In genomic region chr6:43748765-43749164, GRCh38 we compare ENCODE assay signal across 20 cellular contexts. TPM values are rescaled to one million over a fixed set of nuclear protein-coding genes. Genes with fewer than 3 reads are reported as not detected.
A peak's percentile ranks its signal among the peaks of the same experiment; 100 is the strongest.
DNase-seq lines count a peak whose midpoint lies in the region; ATAC-seq, FAIRE-seq and TF ChIP-seq lines count a peak whose summit lies in the region.
"Had no signal": no experiment of that assay in that cellular context is flagged by ENCODE, and none has a peak within 500 bp of the region (broad histone marks: within the 10 kb centered on the region; RNA-seq: fewer than 3 reads in every experiment).

No MANE protein-coding gene starts in this region.

- DNase-seq in activated CD8-positive, alpha-beta memory T cell treated with anti-CD3 and anti-CD28 coated beads, Interleukin-2, amount 10 ng/mL, durations not matched to agents 7 days and 5 days, result peak; percentile 25
- no peak for DNase-seq in activated CD8-positive, alpha-beta memory T cell treated with anti-CD3 and anti-CD28 coated beads, Interleukin-2, amount 50 U/mL, for 4 hours
- DNase-seq in H7, result peak; percentile 4
- no peak for DNase-seq in OCI-LY7 (ENCODE audit: low spot score)
- no peak for DNase-seq in NCI-H82 (lab: John Stamatoyannopoulos, UW)
- no peak for DNase-seq in vagina (ENCODE audit: extremely low spot score in 2 of 2)
- no peak for DNase-seq in GM12892 (ENCODE audit: insufficient read length)
- DNase-seq: CD8-positive, alpha-beta T cell; COR-L47; DMS153; DMS79 treated with DMSO at 0.1 percent for 48 hours; GDM1; GOT3; HCEC 1CT had no signal

- TF ChIP-seq CTCF in OCI-LY7 (conservative IDR thresholded peaks at IDR 0.05; ENCODE audit: low read length), result 0 out of 2 replicates have a peak, but pooled peaks have one; percentile 27
- no peak for TF ChIP-seq CTCF in nephron (IDR thresholded peaks at IDR 0.05; ENCODE audit: unreplicated experiment in 3 of 3)
- TF ChIP-seq CTCF in vagina (IDR thresholded peaks at IDR 0.05), result no peak

- no peak overlapping the region for H3K27ac ChIP-seq in OCI-LY7 (ENCODE audit: low read depth, low read length, poor library complexity, severe bottlenecking)
- no peak overlapping the region for H3K27ac ChIP-seq in vagina
- H3K27ac ChIP-seq: 22Rv1 had no signal

- H3K4me1 ChIP-seq in OCI-LY7 (ENCODE audit: insufficient read depth, low read length, poor library complexity, severe bottlenecking), result peaks cover 8% of the 10 kb centered on the region
- H3K4me1 ChIP-seq in vagina, result no peaks in the 10 kb centered on the region

- CTCF ChIA-PET in activated CD8-positive, alpha-beta memory T cell treated with anti-CD3 and anti-CD28 coated beads, Interleukin-2, amount 10 ng/mL, durations not matched to agents 7 days and 5 days (lab: Charles Lee), result interaction anchor here (1.5 to 1.9 kb wide), 3 partner anchors 21 to 313 kb away, joined by 3 to 6 read pairs (median 4); no protein-coding TSS in a partner anchor
- CTCF ChIA-PET in OCI-LY7 (lab: Charles Lee; ENCODE audit: unreplicated experiment), result no interaction called here

- H3K27ac Mint-ChIP-seq in activated CD8-positive, alpha-beta memory T cell treated with anti-CD3 and anti-CD28 coated beads, Interleukin-2, amount 10 ng/mL, durations not matched to agents 7 days and 5 days, result no peak overlapping the region
- peak overlapping the region in 2 of 3 experiments; percentile 96 to 99 for H3K27ac Mint-ChIP-seq in nephron
- H3K27ac Mint-ChIP-seq: CD14-positive monocyte; CD8-positive, alpha-beta T cell; IgD-negative memory B cell had no signal

- no peaks in the 10 kb centered on the region for H4K20me1 ChIP-seq in OCI-LY7 (ENCODE audit: insufficient read depth, low read length)

- no peaks in the 10 kb centered on the region for H3K36me3 ChIP-seq in H7 (replicated peaks; ENCODE audit: control insufficient read depth, insufficient read depth, low read length)
- no peaks in the 10 kb centered on the region for H3K36me3 ChIP-seq in OCI-LY7 (ENCODE audit: insufficient read depth, low read length)
- H3K36me3 ChIP-seq in vagina, result no peaks in the 10 kb centered on the region

- H3K79me2 ChIP-seq in OCI-LY7 (ENCODE audit: insufficient read depth, low read depth, low read length), result no peaks in the 10 kb centered on the region

- H3K9me2 ChIP-seq in OCI-LY7 (ENCODE audit: insufficient read depth, low read length), result no peaks in the 10 kb centered on the region

- TF ChIP-seq POLR2A in vagina (IDR thresholded peaks at IDR 0.05) (no peak), GM12892 (IDR thresholded peaks at IDR 0.05; ENCODE audit: low read depth, low read length) (no peak)

- H3K27me3 ChIP-seq in H7 (ENCODE audit: control insufficient read depth, insufficient read depth, low read length) (no peaks in the 10 kb centered on the region), vagina (no peaks in the 10 kb centered on the region)

- H3K36me3 Mint-ChIP-seq in activated CD8-positive, alpha-beta memory T cell treated with anti-CD3 and anti-CD28 coated beads, Interleukin-2, amount 10 ng/mL, durations not matched to agents 7 days and 5 days, result no peaks in the 10 kb centered on the region
- H3K36me3 Mint-ChIP-seq in nephron (ENCODE audit: low read depth), result no peaks in the 10 kb centered on the region
- H3K36me3 Mint-ChIP-seq: CD14-positive monocyte; CD8-positive, alpha-beta T cell; IgD-negative memory B cell had no signal

- H3K4me3 ChIP-seq in H7 (ENCODE audit: insufficient read depth, low read depth, low read length), result no peak overlapping the region
- H3K4me3 ChIP-seq in OCI-LY7 (ENCODE audit: low read depth, low read length, poor library complexity, severe bottlenecking), result no peak overlapping the region
- no peak overlapping the region for H3K4me3 ChIP-seq in vagina

- no peak overlapping the region for H2AFZ ChIP-seq in OCI-LY7 (ENCODE audit: low read length)

- no peak for FAIRE-seq in GM12892 (lab: Jason Lieb, UNC)
- FAIRE-seq: D721Med, GM18507 had no signal

- BruUV-seq in OCI-LY7 (replicated peaks; lab: Mats Ljungman, UMichigan), result no TSS peak

- peaks cover 22% of the 10 kb centered on the region for H3K27me3 Mint-ChIP-seq in activated CD8-positive, alpha-beta memory T cell treated with anti-CD3 and anti-CD28 coated beads, Interleukin-2, amount 10 ng/mL, durations not matched to agents 7 days and 5 days
- no peaks in the 10 kb centered on the region for H3K27me3 Mint-ChIP-seq in nephron (ENCODE audit: low read depth)

- POLR2A ChIA-PET in OCI-LY7 (lab: Charles Lee), result interaction anchor here (0.6 to 0.9 kb wide), 2 partner anchors 13 to 89 kb away, joined by 3 read pairs; no protein-coding TSS in a partner anchor

- no peak overlapping the region for H3K4me3 Mint-ChIP-seq in activated CD8-positive, alpha-beta memory T cell treated with anti-CD3 and anti-CD28 coated beads, Interleukin-2, amount 10 ng/mL, durations not matched to agents 7 days and 5 days
- no peak overlapping the region for H3K4me3 Mint-ChIP-seq in nephron
- H3K4me3 Mint-ChIP-seq: CD14-positive monocyte; CD8-positive, alpha-beta T cell; IgD-negative memory B cell had no signal

- H3K9me3 ChIP-seq in OCI-LY7 (ENCODE audit: low read length), result no peaks in the 10 kb centered on the region
- H3K9me3 ChIP-seq in vagina, result no peaks in the 10 kb centered on the region

- H3K4me2 ChIP-seq in OCI-LY7 (ENCODE audit: low read length), result no peak overlapping the region

- H3K4me1 Mint-ChIP-seq in activated CD8-positive, alpha-beta memory T cell treated with anti-CD3 and anti-CD28 coated beads, Interleukin-2, amount 10 ng/mL, durations not matched to agents 7 days and 5 days, result no peaks in the 10 kb centered on the region
- peaks cover 47% of the 10 kb centered on the region for H3K4me1 Mint-ChIP-seq in nephron
- H3K4me1 Mint-ChIP-seq: CD14-positive monocyte, IgD-negative memory B cell had no signal

- no peaks in the 10 kb centered on the region for H3K9me3 Mint-ChIP-seq in activated CD8-positive, alpha-beta memory T cell treated with anti-CD3 and anti-CD28 coated beads, Interleukin-2, amount 10 ng/mL, durations not matched to agents 7 days and 5 days (ENCODE audit: low read depth)
- H3K9me3 Mint-ChIP-seq in nephron, result no peaks in the 10 kb centered on the region
- H3K9me3 Mint-ChIP-seq: CD14-positive monocyte; CD8-positive, alpha-beta T cell; IgD-negative memory B cell had no signal

- intact Hi-C loops in OCI-LY7 (cut with micrococcal nuclease; ENCODE audit: unreplicated experiment) (no loop called here), vagina (cut with DNase I) (no loop called here)

- no peak for ATAC-seq in activated CD8-positive, alpha-beta memory T cell treated with anti-CD3 and anti-CD28 coated beads, Interleukin-2, amount 10 ng/mL, durations not matched to agents 7 days and 5 days
- ATAC-seq: CD8-positive, alpha-beta T cell had no signal

RNA-seq across cellular contexts. Expression of gene VEGFA, which starts 21.2 kb away (rescaled TPM):
- total RNA-seq in activated CD8-positive, alpha-beta memory T cell treated with anti-CD3 and anti-CD28 coated beads, Interleukin-2, amount 10 ng/mL, durations not matched to agents 7 days and 5 days, result 10 to 100 TPM; 27.8 to 29.0 TPM
- total RNA-seq in H7 (2014; rRNA removed; shearing (Covaris generic)), result 32.1 and 39.6 TPM in 2 replicates
- total RNA-seq in OCI-LY7 (2014; rRNA removed; shearing (Covaris generic)), result 59.7 and 66.3 TPM in 2 replicates
- 64.5 and 88.5 TPM in 2 replicates for total RNA-seq in OCI-LY7 (2022)
- total RNA-seq in vagina, result 194 TPM
- polyA plus RNA-seq in GM12892 (2012; ENCODE audit: missing spikeins), result 66.3 TPM

Comparison
In these comparisons a context has a peak if more than half of its experiments do, and no peak if none do; other contexts are left out.
1. DNase-seq: peak in activated CD8-positive, alpha-beta memory T cell treated with anti-CD3 and anti-CD28 coated beads, Interleukin-2, amount 10 ng/mL, durations not matched to agents 7 days and 5 days (single experiment) and H7 (single experiment); none in activated CD8-positive, alpha-beta memory T cell treated with anti-CD3 and anti-CD28 coated beads, Interleukin-2, amount 50 U/mL, for 4 hours (single experiment), OCI-LY7 (single experiment), NCI-H82 (single experiment), vagina (0 of 2) and GM12892 (single experiment).